ENCODE assay signal across 16 cellular contexts in the genomic region with DNA sequence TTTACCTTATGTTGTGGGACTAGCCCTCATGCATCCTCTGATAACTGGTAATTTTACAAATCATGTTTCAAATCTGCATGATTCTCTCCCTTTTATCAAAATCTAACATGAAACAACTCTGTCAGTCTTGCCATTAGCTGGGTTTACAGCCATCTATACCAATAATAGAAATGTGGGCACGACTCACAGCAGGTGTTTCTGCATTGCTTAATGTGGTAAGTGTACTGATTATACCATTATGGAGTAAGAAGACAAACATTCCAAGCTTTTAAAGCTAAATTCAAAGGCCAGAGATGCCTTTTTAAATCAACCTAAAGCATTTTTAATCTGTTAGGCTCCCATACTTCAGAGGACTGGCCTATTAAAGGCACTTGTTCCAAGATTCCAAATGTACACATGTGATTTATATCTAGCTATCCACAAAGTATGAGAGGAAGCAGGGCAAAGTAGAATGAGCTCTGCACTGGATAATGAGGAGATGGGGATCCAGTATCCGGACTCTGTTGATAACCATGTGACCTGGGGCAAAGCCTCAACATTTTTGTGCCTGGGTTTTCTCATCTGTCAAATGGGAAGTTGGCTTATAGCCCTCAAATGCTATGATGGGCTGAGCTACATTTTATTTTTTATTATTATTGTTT.
DNase-seq lines count a peak whose midpoint lies in the region; ATAC-seq lines count a peak whose summit lies in the region.
"Had no signal": no experiment of that assay in that cellular context is flagged by ENCODE, and none has a peak within 500 bp of the region (broad histone marks: within the 10 kb centered on the region; RNA-seq: fewer than 3 reads in every experiment).

No MANE protein-coding gene starts in this region.

- peaks cover 52% of the 10 kb centered on the region for H3K4me1 Mint-ChIP-seq in activated T-cell treated with anti-CD3 and anti-CD28 coated beads, Interleukin-2, amount 50 U/mL, for 24 hours (ENCODE audit: low read depth)

- H3K27me3 Mint-ChIP-seq in activated T-cell treated with anti-CD3 and anti-CD28 coated beads, Interleukin-2, amount 50 U/mL, for 24 hours, result no peaks in the 10 kb centered on the region
- H3K27me3 Mint-ChIP-seq: brain had no signal

- H3K9me3 Mint-ChIP-seq in activated T-cell treated with anti-CD3 and anti-CD28 coated beads, Interleukin-2, amount 50 U/mL, for 24 hours, result no peaks in the 10 kb centered on the region

- H3K27ac Mint-ChIP-seq in activated T-cell treated with anti-CD3 and anti-CD28 coated beads, Interleukin-2, amount 50 U/mL, for 24 hours, result peak overlapping the region; percentile 79

- ATAC-seq in stimulated activated naive CD8-positive, alpha-beta T cell treated with anti-CD3 and anti-CD28 coated beads, Interleukin-15, Interleukin-2, amounts not matched to agents 100 U/mL and 50 U/mL, for 24 hours, result peak; percentile 55
- ATAC-seq in HG03521 (IDR thresholded peaks at IDR 0.05; ENCODE audit: unreplicated experiment) (no peak), GM19455 (IDR thresholded peaks at IDR 0.05; ENCODE audit: unreplicated experiment) (no peak)

- peaks cover 49% of the 10 kb centered on the region for H3K36me3 Mint-ChIP-seq in activated T-cell treated with anti-CD3 and anti-CD28 coated beads, Interleukin-2, amount 50 U/mL, for 24 hours (ENCODE audit: low read depth)
- H3K36me3 Mint-ChIP-seq: brain had no signal

- H3K4me3 Mint-ChIP-seq in activated T-cell treated with anti-CD3 and anti-CD28 coated beads, Interleukin-2, amount 50 U/mL, for 24 hours, result peak overlapping the region; percentile 5
- H3K4me3 Mint-ChIP-seq: brain had no signal

- DNase-seq in activated T-cell treated with anti-CD3 and anti-CD28 coated beads, Interleukin-2, amount 50 U/mL, for 24 hours, result no peak
- no peak for DNase-seq in activated T-cell treated with anti-CD3 and anti-CD28 coated beads, Interleukin-2, amount 50 U/mL, for 48 hours
- DNase-seq in NCI-H2107 (lab: John Stamatoyannopoulos, UW), result peak; percentile 53
- DNase-seq in stimulated activated naive CD8-positive, alpha-beta T cell treated with anti-CD3 and anti-CD28 coated beads, Interleukin-15, Interleukin-2, amounts not matched to agents 100 U/mL and 50 U/mL, for 24 hours, result no peak
- DNase-seq in GOT3 (lab: John Stamatoyannopoulos, UW), result no peak
- DNase-seq: activated gamma-delta T cell; Kasumi-1; NCI-H1930; NCI-H69; Peyer's patch; stimulated activated CD4-positive, alpha-beta T cell treated with anti-CD3 and anti-CD28 coated beads, Interleukin-4, amount 100 ng/mL, for 24 hours had no signal

- H3K27ac ChIP-seq in angular gyrus (ENCODE audit: low read depth, low read length), result peak overlapping the region; percentile 22
- H3K27ac ChIP-seq: esophagus muscularis mucosa had no signal
